In the genomic region with DNA sequence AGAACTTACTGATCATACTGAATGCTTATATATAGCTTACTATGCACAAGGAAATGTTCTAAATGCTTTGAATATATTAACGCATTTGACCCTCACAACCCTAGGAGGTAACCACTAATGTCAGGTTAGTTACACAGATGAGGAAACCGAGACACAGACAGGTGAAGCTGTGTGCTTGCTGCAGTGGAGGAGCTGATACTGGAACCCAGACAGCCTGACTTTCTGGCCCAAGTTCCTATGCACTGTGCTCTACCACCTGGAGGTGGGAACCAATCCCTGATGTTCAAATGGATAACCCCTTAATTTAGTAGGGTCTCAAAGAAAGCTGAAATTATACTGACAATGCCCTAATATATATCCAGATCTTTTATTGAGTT, we compare ENCODE assay signal across 13 cellular contexts.
DNase-seq lines count a peak whose midpoint lies in the region; ATAC-seq, FAIRE-seq and TF ChIP-seq lines count a peak whose summit lies in the region.
"Had no signal": no experiment of that assay in that cellular context is flagged by ENCODE, and none has a peak within 500 bp of the region (broad histone marks: within the 10 kb centered on the region; RNA-seq: fewer than 3 reads in every experiment).

No MANE protein-coding gene starts in this region.

- H3K4me3 ChIP-seq in gastrocnemius medialis = no peak overlapping the region
- no peak overlapping the region for H3K4me3 ChIP-seq in WERI-Rb-1 (ENCODE audit: low read depth, low read length)
- H3K4me3 ChIP-seq: colonic mucosa had no signal

- intact Hi-C loops in gastrocnemius medialis (cut with DNase I; ENCODE audit: low total_unique reads) = no loop called here

- TF ChIP-seq POLR2A in gastrocnemius medialis (IDR thresholded peaks at IDR 0.05) = no peak

- in situ Hi-C loops in gastrocnemius medialis (cut with MboI; ENCODE audit: low sequenced_read_pairs in 4 of 4) = no loop called here

- no peak for FAIRE-seq in D721Med (lab: Jason Lieb, UNC)

- H3K4me1 ChIP-seq in gastrocnemius medialis = peaks cover 50 to 51% of the 10 kb centered on the region in 2 donors
- H3K4me1 ChIP-seq: colonic mucosa had no signal

- H3K27ac ChIP-seq in gastrocnemius medialis (peak overlapping the region in 3 of 4 donors; percentile 1 to 43 (median 7)), WERI-Rb-1 (no peak overlapping the region)
- H3K27ac ChIP-seq: colonic mucosa, HL-60 had no signal

- no peak for TF ChIP-seq CTCF in gastrocnemius medialis (IDR thresholded peaks at IDR 0.05 in 4 of 5, conservative IDR thresholded peaks at IDR 0.05 in 1 of 5)
- no peak for TF ChIP-seq CTCF in D721Med (IDR thresholded peaks at IDR 0.05; ENCODE audit: insufficient read depth, missing control alignments)
- TF ChIP-seq CTCF in WERI-Rb-1 (IDR thresholded peaks at IDR 0.05; ENCODE audit: low read depth, low read length) = no peak

- H3K9me3 ChIP-seq in gastrocnemius medialis (no peaks in the 10 kb centered on the region), WERI-Rb-1 (ENCODE audit: severe bottlenecking) (no peaks in the 10 kb centered on the region)
- H3K9me3 ChIP-seq: colonic mucosa had no signal

- DNase-seq in gastrocnemius medialis = no peak
- DNase-seq in D721Med (ENCODE audit: insufficient read length, low spot score) = no peak
- DNase-seq in WERI-Rb-1 = no peak
- DNase-seq in activated CD4-positive, alpha-beta T cell treated with anti-CD3 and anti-CD28 coated beads, Interleukin-2, amount 50 U/mL, for 4 hours = no peak
- DNase-seq: activated naive CD8-positive, alpha-beta T cell treated with anti-CD3 and anti-CD28 coated beads, Interleukin-2, amount 10 ng/mL, durations not matched to agents 7 days and 5 days; colonic mucosa; NCI-H2227 treated with DMSO at 0.1 percent for 48 hours; retina; T1000 had no signal

- no peaks in the 10 kb centered on the region for H3K27me3 ChIP-seq in gastrocnemius medialis
- H3K27me3 ChIP-seq in WERI-Rb-1 (ENCODE audit: insufficient read depth, low read depth, severe bottlenecking) = no peaks in the 10 kb centered on the region
- H3K27me3 ChIP-seq: colonic mucosa had no signal

- ATAC-seq in GM19025 (IDR thresholded peaks at IDR 0.05; ENCODE audit: low read depth, unreplicated experiment) (peak; percentile 11), GM21723 (IDR thresholded peaks at IDR 0.05; ENCODE audit: unreplicated experiment) (peak; percentile 25), HG03439 (IDR thresholded peaks at IDR 0.05; ENCODE audit: unreplicated experiment) (peak; percentile 12), gastrocnemius medialis (no peak)

- H3K36me3 ChIP-seq in gastrocnemius medialis (peaks cover 0 to 12% of the 10 kb centered on the region in 2 donors), WERI-Rb-1 (no peaks in the 10 kb centered on the region)
- H3K36me3 ChIP-seq: colonic mucosa had no signal

Comparison
In these comparisons a context has a peak if more than half of its experiments do, and no peak if none do; other contexts are left out.
1. ATAC-seq: peak in GM19025 (single experiment), GM21723 (single experiment) and HG03439 (single experiment); none in gastrocnemius medialis (0 of 2).